1 cellular context compared by ENCODE assay signal in the genomic region with DNA sequence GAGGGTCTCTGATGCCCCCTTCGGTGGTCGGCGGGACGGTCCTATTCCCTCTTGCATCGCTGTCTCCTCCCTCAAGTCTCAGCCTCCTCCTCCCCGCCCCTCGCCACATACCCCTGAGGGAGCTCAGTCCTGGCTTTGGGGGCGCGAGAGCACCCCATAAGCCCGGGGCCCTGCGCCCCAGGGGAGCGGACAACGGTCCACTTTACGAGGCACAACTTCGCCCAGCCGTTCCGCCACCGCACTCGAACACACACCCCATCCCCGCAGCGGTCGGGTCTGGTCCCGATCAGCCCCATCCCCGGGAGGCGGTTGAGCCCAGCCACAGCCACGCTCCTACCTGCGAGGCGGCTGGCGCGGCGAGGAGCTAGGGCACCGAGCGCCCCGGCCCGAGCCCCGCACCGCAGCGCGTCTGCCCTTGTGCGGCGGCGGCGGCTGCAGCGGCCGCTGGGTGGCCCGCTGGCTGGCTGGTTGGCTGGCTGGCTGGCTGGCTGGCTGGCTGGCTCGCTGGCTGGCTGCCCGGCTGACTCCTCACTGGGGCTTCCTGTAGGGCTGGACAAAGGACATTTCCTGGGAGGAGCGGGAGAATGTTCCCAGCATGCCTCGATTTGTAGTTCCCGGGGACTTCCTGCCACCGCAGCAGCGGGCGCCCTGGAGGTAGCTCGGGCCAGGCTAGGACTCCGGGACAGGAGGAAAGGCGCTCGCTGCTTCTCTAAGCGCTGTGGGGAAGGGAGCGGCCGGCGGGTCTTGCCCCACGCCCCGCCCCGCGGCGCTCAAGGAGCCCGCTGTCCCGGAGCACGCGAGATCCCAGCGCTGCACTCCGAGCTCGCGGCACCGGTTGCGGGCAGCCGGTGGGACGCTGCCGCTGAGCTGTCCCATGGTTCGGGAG.
TF ChIP-seq lines count a peak whose summit lies in the region.

Gene ZNF697, minus strand, starts transcription at position 533 of the 886 bp plus-strand sequence. CDS start 22,166 bp downstream, outside the sequence.

TF ChIP-seq in HEK293, 187 proteins besides CTCF, POLR2A, EP300 and RAD21 (continued from another document and continues in another):
- TF ChIP-seq, protein P1, sequence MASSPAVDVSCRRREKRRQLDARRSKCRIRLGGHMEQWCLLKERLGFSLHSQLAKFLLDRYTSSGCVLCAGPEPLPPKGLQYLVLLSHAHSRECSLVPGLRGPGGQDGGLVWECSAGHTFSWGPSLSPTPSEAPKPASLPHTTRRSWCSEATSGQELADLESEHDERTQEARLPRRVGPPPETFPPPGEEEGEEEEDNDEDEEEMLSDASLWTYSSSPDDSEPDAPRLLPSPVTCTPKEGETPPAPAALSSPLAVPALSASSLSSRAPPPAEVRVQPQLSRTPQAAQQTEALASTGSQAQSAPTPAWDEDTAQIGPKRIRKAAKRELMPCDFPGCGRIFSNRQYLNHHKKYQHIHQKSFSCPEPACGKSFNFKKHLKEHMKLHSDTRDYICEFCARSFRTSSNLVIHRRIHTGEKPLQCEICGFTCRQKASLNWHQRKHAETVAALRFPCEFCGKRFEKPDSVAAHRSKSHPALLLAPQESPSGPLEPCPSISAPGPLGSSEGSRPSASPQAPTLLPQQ (tag by site-specific recombination; IDR thresholded peaks at IDR 0.05) = peak; percentile 29; the same call in 1 of the 2 replicates
- TF ChIP-seq ZEB2 (tag by site-specific recombination; IDR thresholded peaks at IDR 0.05) (0 out of 2 replicates have a peak, but pooled peaks have one; percentile 64), ZNF146 (tag by site-specific recombination; IDR thresholded peaks at IDR 0.05) (no peak), ZNF473 (tag by site-specific recombination; IDR thresholded peaks at IDR 0.05) (no peak), ZNF324 (tag by site-specific recombination; IDR thresholded peaks at IDR 0.05) (no peak), PRDM4 (tag by site-specific recombination; IDR thresholded peaks at IDR 0.05) (no peak; the same call in 1 of the 2 replicates), OSR2 (tag by site-specific recombination; IDR thresholded peaks at IDR 0.05) (peak; percentile 66), ZNF768 (tag by site-specific recombination; IDR thresholded peaks at IDR 0.05) (no peak), ZNF514 (tag by site-specific recombination; IDR thresholded peaks at IDR 0.05) (no peak), GLI4 (tag by site-specific recombination; IDR thresholded peaks at IDR 0.05) (no peak), ZNF785 (tag by site-specific recombination; IDR thresholded peaks at IDR 0.05) (0 out of 2 replicates have a peak, but pooled peaks have one; percentile 65), SALL2 (tag by site-specific recombination; IDR thresholded peaks at IDR 0.05; ENCODE audit: borderline replicate concordance) (no peak), PRDM2 (tag by site-specific recombination; IDR thresholded peaks at IDR 0.05; ENCODE audit: borderline replicate concordance) (no peak), ZNF626 (tag by site-specific recombination; IDR thresholded peaks at IDR 0.05) (0 out of 2 replicates have a peak, but pooled peaks have one; percentile 57), KLF1 (tag by site-specific recombination; IDR thresholded peaks at IDR 0.05) (peak; percentile 27; the same call in 1 of the 2 replicates), ZNF423 (tag by site-specific recombination; IDR thresholded peaks at IDR 0.05) (peak; percentile 71; the same call in 1 of the 2 replicates), HOXC10 (CRISPR knock-in tag; IDR thresholded peaks at IDR 0.05) (peak; percentile 52; the same call in 1 of the 2 replicates), ZNF132 (tag by site-specific recombination; IDR thresholded peaks at IDR 0.05; ENCODE audit: borderline replicate concordance) (no peak), ZNF23 (tag by site-specific recombination; IDR thresholded peaks at IDR 0.05; ENCODE audit: borderline replicate concordance) (no peak), KLF10 (tag by site-specific recombination; IDR thresholded peaks at IDR 0.05) (0 out of 2 replicates have a peak, but pooled peaks have one; percentile 50), ZNF596 (tag by site-specific recombination; IDR thresholded peaks at IDR 0.05) (no peak), ZNF629 (tag by site-specific recombination; IDR thresholded peaks at IDR 0.05) (no peak), ZNF548 (tag by site-specific recombination; IDR thresholded peaks at IDR 0.05) (no peak), ZNF549 (tag by site-specific recombination; IDR thresholded peaks at IDR 0.05) (no peak), ZFP37 (tag by site-specific recombination; IDR thresholded peaks at IDR 0.05) (peak; percentile 64; the same call in 1 of the 2 replicates), ZNF501 (tag by site-specific recombination; IDR thresholded peaks at IDR 0.05) (peak; percentile 25; the same call in 1 of the 2 replicates), ZBTB8A (tag by site-specific recombination; IDR thresholded peaks at IDR 0.05) (peak; percentile 71), ZNF558 (tag by site-specific recombination; IDR thresholded peaks at IDR 0.05) (no peak), MZF1 (tag by site-specific recombination; IDR thresholded peaks at IDR 0.05; ENCODE audit: borderline replicate concordance) (peak; percentile 37; the same call in 1 of the 2 replicates), ZNF555 (tag by site-specific recombination; conservative IDR thresholded peaks at IDR 0.05) (no peak), ZNF843 (tag by site-specific recombination; IDR thresholded peaks at IDR 0.05) (no peak), ZNF138 (tag by site-specific recombination; IDR thresholded peaks at IDR 0.05; ENCODE audit: borderline replicate concordance) (no peak), ZFHX2 (tag by site-specific recombination; conservative IDR thresholded peaks at IDR 0.05) (no peak), ZNF560 (tag by site-specific recombination; IDR thresholded peaks at IDR 0.05; ENCODE audit: borderline replicate concordance) (no peak), ZNF354C (tag by site-specific recombination; IDR thresholded peaks at IDR 0.05; ENCODE audit: borderline replicate concordance, low read depth) (no peak), ZNF341 (tag by site-specific recombination; IDR thresholded peaks at IDR 0.05; ENCODE audit: low read depth) (peak; percentile 50; the same call in 1 of the 2 replicates), KLF8 (tag by site-specific recombination; IDR thresholded peaks at IDR 0.05) (peak; percentile 30; the same call in 1 of the 2 replicates), ZNF654 (tag by site-specific recombination; IDR thresholded peaks at IDR 0.05; ENCODE audit: low read depth) (no peak), ELK4 (IDR thresholded peaks at IDR 0.05; ENCODE audit: borderline replicate concordance, low read depth, low read length) (no peak), ZNF48 (tag by site-specific recombination; IDR thresholded peaks at IDR 0.05) (no peak), TCF7L2 (IDR thresholded peaks at IDR 0.05; ENCODE audit: borderline replicate concordance, low read depth, low read length) (no peak), GLIS1 (tag by site-specific recombination; IDR thresholded peaks at IDR 0.05) (no peak; the same call in none of the 2 replicates)
- TF ChIP-seq, protein P2, sequence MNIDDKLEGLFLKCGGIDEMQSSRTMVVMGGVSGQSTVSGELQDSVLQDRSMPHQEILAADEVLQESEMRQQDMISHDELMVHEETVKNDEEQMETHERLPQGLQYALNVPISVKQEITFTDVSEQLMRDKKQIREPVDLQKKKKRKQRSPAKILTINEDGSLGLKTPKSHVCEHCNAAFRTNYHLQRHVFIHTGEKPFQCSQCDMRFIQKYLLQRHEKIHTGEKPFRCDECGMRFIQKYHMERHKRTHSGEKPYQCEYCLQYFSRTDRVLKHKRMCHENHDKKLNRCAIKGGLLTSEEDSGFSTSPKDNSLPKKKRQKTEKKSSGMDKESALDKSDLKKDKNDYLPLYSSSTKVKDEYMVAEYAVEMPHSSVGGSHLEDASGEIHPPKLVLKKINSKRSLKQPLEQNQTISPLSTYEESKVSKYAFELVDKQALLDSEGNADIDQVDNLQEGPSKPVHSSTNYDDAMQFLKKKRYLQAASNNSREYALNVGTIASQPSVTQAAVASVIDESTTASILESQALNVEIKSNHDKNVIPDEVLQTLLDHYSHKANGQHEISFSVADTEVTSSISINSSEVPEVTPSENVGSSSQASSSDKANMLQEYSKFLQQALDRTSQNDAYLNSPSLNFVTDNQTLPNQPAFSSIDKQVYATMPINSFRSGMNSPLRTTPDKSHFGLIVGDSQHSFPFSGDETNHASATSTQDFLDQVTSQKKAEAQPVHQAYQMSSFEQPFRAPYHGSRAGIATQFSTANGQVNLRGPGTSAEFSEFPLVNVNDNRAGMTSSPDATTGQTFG (tag by site-specific recombination; IDR thresholded peaks at IDR 0.05; ENCODE audit: borderline replicate concordance) = no peak
- TF ChIP-seq, protein P3, sequence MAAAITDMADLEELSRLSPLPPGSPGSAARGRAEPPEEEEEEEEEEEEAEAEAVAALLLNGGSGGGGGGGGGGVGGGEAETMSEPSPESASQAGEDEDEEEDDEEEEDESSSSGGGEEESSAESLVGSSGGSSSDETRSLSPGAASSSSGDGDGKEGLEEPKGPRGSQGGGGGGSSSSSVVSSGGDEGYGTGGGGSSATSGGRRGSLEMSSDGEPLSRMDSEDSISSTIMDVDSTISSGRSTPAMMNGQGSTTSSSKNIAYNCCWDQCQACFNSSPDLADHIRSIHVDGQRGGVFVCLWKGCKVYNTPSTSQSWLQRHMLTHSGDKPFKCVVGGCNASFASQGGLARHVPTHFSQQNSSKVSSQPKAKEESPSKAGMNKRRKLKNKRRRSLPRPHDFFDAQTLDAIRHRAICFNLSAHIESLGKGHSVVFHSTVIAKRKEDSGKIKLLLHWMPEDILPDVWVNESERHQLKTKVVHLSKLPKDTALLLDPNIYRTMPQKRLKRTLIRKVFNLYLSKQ (tag by site-specific recombination; IDR thresholded peaks at IDR 0.05; ENCODE audit: borderline replicate concordance) = no peak
